Comparison of ENCODE assay signal across 8 cellular contexts in the genomic region with DNA sequence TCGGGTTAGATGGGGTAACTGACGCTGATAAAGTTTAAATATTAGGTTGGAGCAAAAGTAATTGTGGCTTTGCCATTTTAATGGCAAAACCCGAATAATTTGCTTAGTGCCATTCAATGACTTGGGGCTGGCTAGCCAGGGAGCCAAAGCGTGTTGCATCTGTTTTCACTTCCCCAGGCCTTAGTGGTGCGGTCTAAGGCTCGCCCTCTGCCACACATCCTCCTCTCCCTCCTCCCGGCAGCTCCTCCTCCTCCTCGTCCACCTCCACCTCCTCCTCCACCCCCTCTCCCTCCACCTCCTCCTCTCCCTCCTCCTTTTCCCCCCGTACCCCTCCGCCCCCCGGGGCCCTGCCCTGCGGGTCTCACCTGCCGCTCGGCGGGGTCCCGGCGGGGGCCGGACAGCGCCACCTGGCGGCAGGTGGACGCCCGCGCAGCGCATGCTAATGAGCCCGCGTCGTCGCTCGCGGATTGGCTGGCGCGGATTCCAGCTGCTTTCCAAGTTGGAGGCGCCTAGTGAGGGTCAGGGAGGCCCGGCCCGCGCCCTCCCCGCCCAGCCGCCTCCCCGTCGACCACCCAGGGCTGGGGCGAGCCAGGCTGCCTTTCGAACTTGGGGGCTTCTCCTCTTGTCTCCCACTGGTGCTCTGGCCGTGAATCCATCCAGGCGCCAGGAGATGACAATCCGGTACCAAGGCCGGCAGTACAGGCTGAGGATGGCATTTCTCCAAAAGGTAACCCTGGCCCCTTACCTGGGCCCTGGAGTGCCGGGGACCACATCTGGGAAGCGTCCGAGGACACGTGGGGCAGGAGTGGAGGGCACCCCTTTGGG. TPM values are rescaled to one million over a fixed set of nuclear protein-coding genes. Genes with fewer than 3 reads are reported as not detected.
DNase-seq lines count a peak whose midpoint lies in the region; ATAC-seq and TF ChIP-seq lines count a peak whose summit lies in the region.

No MANE protein-coding gene starts in this region.

- peak; percentile 74 for ATAC-seq in GM21447 (IDR thresholded peaks at IDR 0.05; ENCODE audit: unreplicated experiment)

- DNase-seq in D341Med (ENCODE audit: low spot score): peak; percentile 99
- DNase-seq in HuH-7 (ENCODE audit: low spot score): peak; percentile 75
- DNase-seq in OCI-M1 (lab: John Stamatoyannopoulos, UW): peak; percentile 85
- DNase-seq in activated T-cell treated with anti-CD3 and anti-CD28 coated beads for 48 hours (ENCODE audit: low read depth): peak; percentile 74
- peak; percentile 93 for DNase-seq in esophagus muscularis mucosa (ENCODE audit: extremely low spot score)
- peak; percentile 78 for DNase-seq in myocyte (ENCODE audit: low read depth)
- peak; percentile 55 to 60 for DNase-seq in stimulated activated CD8-positive, alpha-beta memory T cell treated with anti-CD3 and anti-CD28 coated beads, Interleukin-7, amount 100 ng/mL, for 48 hours (ENCODE audit: extremely low read depth in 1 of 2, low read depth in 1 of 2)

- H3K4me3 ChIP-seq in esophagus muscularis mucosa: peak overlapping the region; percentile 59 to 68 (median 65)

- WGBS in esophagus muscularis mucosa: 4% methylated on average over 43 of the region's 50 CpGs

- intact Hi-C loops in esophagus muscularis mucosa (cut with DNase I): loop anchor here (2.0 to 5.0 kb wide), 3 partner anchors 37 to 128 kb away; partner anchors contain the start of genes GNA13 and RGS9

- no peak for TF ChIP-seq EP300 in esophagus muscularis mucosa (IDR thresholded peaks at IDR 0.05)

- H3K27me3 ChIP-seq in esophagus muscularis mucosa: no peaks in the 10 kb centered on the region

- TF ChIP-seq CTCF in esophagus muscularis mucosa (IDR thresholded peaks at IDR 0.05): peak in 2 of 3 experiments; percentile 96

- H3K9me3 ChIP-seq in esophagus muscularis mucosa: no peaks in the 10 kb centered on the region

- H3K27ac ChIP-seq in esophagus muscularis mucosa (replicated peaks in 1 of 4): peak overlapping the region; percentile 81 to 84 (median 82)

- TF ChIP-seq POLR2A in esophagus muscularis mucosa (IDR thresholded peaks at IDR 0.05; ENCODE audit: low read depth): no peak

- no peaks in the 10 kb centered on the region for H3K36me3 ChIP-seq in esophagus muscularis mucosa

- H3K4me1 ChIP-seq in esophagus muscularis mucosa: peaks cover 13 to 42% (median 38%) of the 10 kb centered on the region in 4 donors

RNA-seq across cellular contexts. Expression of gene RGS9, which starts 36.6 kb away (rescaled TPM):
- total RNA-seq in esophagus muscularis mucosa (10 to 100 TPM; 22.4 to 58.6 (median 32.2) TPM), myocyte (0.10 and 0.96 TPM in 2 replicates)
- polyA plus RNA-seq in myocyte (2012): 5.5 TPM

RNA-seq across cellular contexts. Expression of gene GNA13, which starts 44.0 kb away (rescaled TPM):
- total RNA-seq in esophagus muscularis mucosa (10 to 100 TPM; 54.2 to 79.6 (median 69.2) TPM), myocyte (63.9 and 68.2 TPM in 2 replicates)
- 23.5 TPM for polyA plus RNA-seq in myocyte (2012)

Comparison
In these comparisons a context has a peak if more than half of its experiments do, and no peak if none do; other contexts are left out.
1. Peak in every context shown above with its lines: DNase-seq, ATAC-seq, H3K4me3 ChIP-seq and H3K27ac ChIP-seq.
2. RNA of gene RGS9, which starts 36.6 kb away (total RNA-seq): 22.4 to 58.6 TPM in esophagus muscularis mucosa; 0.10 to 0.96 TPM in myocyte; every median in the first group is over 10 times any median in the second.